In genomic region chr16:3797904-3798811, GRCh38 we compare ENCODE assay signal across 13 cellular contexts.
DNase-seq lines count a peak whose midpoint lies in the region; ATAC-seq and TF ChIP-seq lines count a peak whose summit lies in the region.
"Had no signal": no experiment of that assay in that cellular context is flagged by ENCODE, and none has a peak within 500 bp of the region (broad histone marks: within the 10 kb centered on the region; RNA-seq: fewer than 3 reads in every experiment).

No MANE protein-coding gene starts in this region.

- CTCF ChIA-PET in activated naive CD4-positive, alpha-beta T cell treated with anti-CD3 and anti-CD28 coated beads for 36 hours (lab: Charles Lee) = no interaction called here

- H3K9me3 ChIP-seq in upper lobe of left lung = no peaks in the 10 kb centered on the region

- peak overlapping the region; percentile 27 for H3K4me3 Mint-ChIP-seq in activated naive CD4-positive, alpha-beta T cell treated with anti-CD3 and anti-CD28 coated beads for 36 hours
- peak overlapping the region; percentile 61 for H3K4me3 Mint-ChIP-seq in activated naive CD8-positive, alpha-beta T cell

- intact Hi-C loops in activated naive CD4-positive, alpha-beta T cell treated with anti-CD3 and anti-CD28 coated beads for 36 hours (cut with micrococcal nuclease) = loop anchor here (1.0 kb wide), 1 partner anchor 9 kb away; no protein-coding TSS in a partner anchor

- H3K36me3 ChIP-seq in rectal smooth muscle tissue (ENCODE audit: control insufficient read depth, insufficient read depth, low read length) = peaks cover 2% of the 10 kb centered on the region
- H3K36me3 ChIP-seq in upper lobe of left lung = peaks cover 0 to 3% (median 2%) of the 10 kb centered on the region in 4 donors

- no peak overlapping the region for H3K27ac Mint-ChIP-seq in activated naive CD4-positive, alpha-beta T cell treated with anti-CD3 and anti-CD28 coated beads for 36 hours
- no peak overlapping the region for H3K27ac Mint-ChIP-seq in activated naive CD8-positive, alpha-beta T cell

- no peaks in the 10 kb centered on the region for H3K27me3 Mint-ChIP-seq in activated naive CD4-positive, alpha-beta T cell treated with anti-CD3 and anti-CD28 coated beads for 36 hours (ENCODE audit: low read depth)
- H3K27me3 Mint-ChIP-seq in activated naive CD8-positive, alpha-beta T cell = no peaks in the 10 kb centered on the region

- no peak for DNase-seq in activated naive CD4-positive, alpha-beta T cell treated with anti-CD3 and anti-CD28 coated beads for 36 hours
- DNase-seq in activated naive CD4-positive, alpha-beta T cell treated with anti-CD3 and anti-CD28 coated beads, Interleukin-2, amount 50 U/mL, for 16 hours = no peak
- no peak for DNase-seq in upper lobe of left lung
- DNase-seq in SHP77 (lab: John Stamatoyannopoulos, UW) = no peak
- DNase-seq: left colon, NCI-H146, retina, RPMI8226 had no signal

- H3K27ac ChIP-seq in rectal smooth muscle tissue (ENCODE audit: low read depth, low read length) = no peak overlapping the region
- H3K27ac ChIP-seq in upper lobe of left lung = no peak overlapping the region
- H3K27ac ChIP-seq: HL-60 had no signal

- H3K4me1 ChIP-seq in rectal smooth muscle tissue (ENCODE audit: control insufficient read depth, insufficient read depth, low read length) (peaks cover 9% of the 10 kb centered on the region), upper lobe of left lung (peaks cover 16 to 42% (median 30%) of the 10 kb centered on the region in 4 donors)

- TF ChIP-seq POLR2A in upper lobe of left lung (IDR thresholded peaks at IDR 0.05) = no peak
- no peak for TF ChIP-seq POLR2A in GM18505 (IDR thresholded peaks at IDR 0.05; ENCODE audit: borderline replicate concordance, extremely low read depth, insufficient read depth, insufficient read length)

- H3K9ac ChIP-seq in rectal smooth muscle tissue (ENCODE audit: low read length) = no peak overlapping the region

- H3K4me1 Mint-ChIP-seq in activated naive CD4-positive, alpha-beta T cell treated with anti-CD3 and anti-CD28 coated beads for 36 hours (ENCODE audit: low read depth) = peaks cover 51% of the 10 kb centered on the region
- peaks cover 71% of the 10 kb centered on the region for H3K4me1 Mint-ChIP-seq in activated naive CD8-positive, alpha-beta T cell (ENCODE audit: low read depth)

- peak; percentile 60 for ATAC-seq in HG03135 (IDR thresholded peaks at IDR 0.05; ENCODE audit: unreplicated experiment)
- ATAC-seq in upper lobe of left lung (ENCODE audit: low FRiP score in 2 of 2) = no peak
- ATAC-seq in GM18505 (IDR thresholded peaks at IDR 0.05; ENCODE audit: unreplicated experiment) = no peak
- ATAC-seq: left colon had no signal

- H3K4me3 ChIP-seq in rectal smooth muscle tissue (ENCODE audit: low read length) (peak overlapping the region; percentile 2), upper lobe of left lung (no peak overlapping the region)

- no peak for TF ChIP-seq CTCF in upper lobe of left lung (IDR thresholded peaks at IDR 0.05)

- no peaks in the 10 kb centered on the region for H3K9me3 Mint-ChIP-seq in activated naive CD4-positive, alpha-beta T cell treated with anti-CD3 and anti-CD28 coated beads for 36 hours
- no peaks in the 10 kb centered on the region for H3K9me3 Mint-ChIP-seq in activated naive CD8-positive, alpha-beta T cell (ENCODE audit: low read depth)

- H3K27me3 ChIP-seq in rectal smooth muscle tissue (ENCODE audit: control insufficient read depth, insufficient read depth, low read length) = no peaks in the 10 kb centered on the region
- no peaks in the 10 kb centered on the region for H3K27me3 ChIP-seq in upper lobe of left lung

- WGBS in upper lobe of left lung, 2 donors = 47 to 50% methylated on average over 10 of the region's 10 CpGs

- no peak for TF ChIP-seq EP300 in upper lobe of left lung (IDR thresholded peaks at IDR 0.05)

- peaks cover 6% of the 10 kb centered on the region for H3K36me3 Mint-ChIP-seq in activated naive CD4-positive, alpha-beta T cell treated with anti-CD3 and anti-CD28 coated beads for 36 hours (ENCODE audit: low read depth)
- H3K36me3 Mint-ChIP-seq in activated naive CD8-positive, alpha-beta T cell = peaks cover 4% of the 10 kb centered on the region
